ENCODE assay signal across 34 cellular contexts in the genomic region with DNA sequence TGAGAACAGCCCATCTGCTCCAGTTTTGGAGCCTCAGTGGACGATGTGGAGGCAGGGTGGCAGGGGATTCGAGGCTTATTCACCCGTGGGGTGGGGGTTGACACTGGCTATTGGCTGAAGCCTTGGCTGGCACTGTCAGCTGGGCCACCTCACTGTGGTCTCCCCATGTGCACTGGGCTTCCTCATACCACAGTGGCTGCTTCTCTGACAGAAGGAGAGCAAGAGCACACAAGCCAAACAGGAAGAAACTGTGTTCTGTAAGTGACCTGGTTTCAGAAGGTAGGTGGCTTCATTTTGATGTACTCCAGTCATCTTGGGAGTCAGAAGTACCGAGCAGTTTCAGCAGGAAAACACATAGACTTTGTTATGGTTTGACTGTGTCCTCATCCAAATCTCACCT. TPM values are rescaled to one million over a fixed set of nuclear protein-coding genes. Genes with fewer than 3 reads are reported as not detected.
"Had no signal": no experiment of that assay in that cellular context is flagged by ENCODE, and none has a peak within 500 bp of the region (broad histone marks: within the 10 kb centered on the region; RNA-seq: fewer than 3 reads in every experiment).

No MANE protein-coding gene starts in this region.

- H3K9me3 ChIP-seq: breast epithelium had no signal

- H3K27me3 Mint-ChIP-seq: activated CD4-positive, alpha-beta T cell treated with anti-CD3 and anti-CD28 coated beads, Interleukin-2, amount 10 ng/mL, durations not matched to agents 24 days and 14 days; activated naive CD8-positive, alpha-beta T cell treated with anti-CD3 and anti-CD28 coated beads for 36 hours had no signal

- H3K36me3 Mint-ChIP-seq: activated naive CD8-positive, alpha-beta T cell treated with anti-CD3 and anti-CD28 coated beads for 36 hours had no signal

- H3K27me3 ChIP-seq: breast epithelium had no signal

- H3K4me1 Mint-ChIP-seq: activated CD4-positive, alpha-beta T cell treated with anti-CD3 and anti-CD28 coated beads, Interleukin-2, amount 10 ng/mL, durations not matched to agents 24 days and 14 days; activated naive CD8-positive, alpha-beta T cell treated with anti-CD3 and anti-CD28 coated beads for 36 hours had no signal

- H3K4me3 Mint-ChIP-seq: activated CD4-positive, alpha-beta T cell treated with anti-CD3 and anti-CD28 coated beads, Interleukin-2, amount 10 ng/mL, durations not matched to agents 24 days and 14 days; activated CD8-positive, alpha-beta T cell treated with anti-CD3 and anti-CD28 coated beads, Interleukin-2, amount 10 ng/mL, durations not matched to agents 7 days and 5 days; activated naive CD8-positive, alpha-beta T cell treated with anti-CD3 and anti-CD28 coated beads for 36 hours; T-helper 2 cell treated with Interferon-gamma antibody and Interleukin-4, amounts not matched to agents 5 μg/mL and 100 μg/mL, for 36 hours had no signal

- FAIRE-seq: K562, RCC 7860, TTC549 had no signal

- H3K4me3 ChIP-seq: breast epithelium, K562 had no signal

- H3K27ac Mint-ChIP-seq: activated CD4-positive, alpha-beta T cell treated with anti-CD3 and anti-CD28 coated beads, Interleukin-2, amount 10 ng/mL, durations not matched to agents 24 days and 14 days; activated CD8-positive, alpha-beta T cell treated with anti-CD3 and anti-CD28 coated beads, Interleukin-2, amount 10 ng/mL, durations not matched to agents 7 days and 5 days; activated naive CD8-positive, alpha-beta T cell treated with anti-CD3 and anti-CD28 coated beads for 36 hours; T-helper 2 cell treated with Interferon-gamma antibody and Interleukin-4, amounts not matched to agents 5 μg/mL and 100 μg/mL, for 36 hours had no signal

- ATAC-seq: activated CD8-positive, alpha-beta T cell treated with anti-CD3 and anti-CD28 coated beads, Interleukin-2, amount 10 ng/mL, durations not matched to agents 7 days and 5 days; K562; PC-3; Right ventricle myocardium inferior; SK-N-SH treated with all-trans-retinoic acid at 6 μM for 48 hours had no signal

- H3K36me3 ChIP-seq: breast epithelium had no signal

- DNase-seq: activated CD4-positive, alpha-beta T cell treated with anti-CD3 and anti-CD28 coated beads, Interleukin-2, amount 10 ng/mL, durations not matched to agents 24 days and 14 days; activated CD4-positive, alpha-beta T cell treated with anti-CD3 and anti-CD28 coated beads, Interleukin-2, amount 50 U/mL, for 4 hours; activated CD4-positive, CD25-positive, alpha-beta regulatory T cell treated with anti-CD3 and anti-CD28 coated beads, Interleukin-2, amount 50 U/mL, for 72 hours; activated CD8-positive, alpha-beta memory T cell treated with anti-CD3 and anti-CD28 coated beads, Interleukin-2, amount 50 U/mL, for 48 hours; activated CD8-positive, alpha-beta T cell treated with anti-CD3 and anti-CD28 coated beads, Interleukin-2, amount 10 ng/mL, durations not matched to agents 7 days and 5 days; activated effector memory CD4-positive, alpha-beta T cell treated with anti-CD3 and anti-CD28 coated beads, Interleukin-2, amount 50 U/mL, for 16 hours; activated naive CD4-positive, alpha-beta T cell; activated naive CD4-positive, alpha-beta T cell treated with anti-CD3 and anti-CD28 coated beads, Interleukin-2, amount 50 U/mL, for 16 hours; activated naive CD8-positive, alpha-beta T cell treated with anti-CD3 and anti-CD28 coated beads for 36 hours; activated T-cell treated with anti-CD3 and anti-CD28 coated beads, Interleukin-2, amount 50 U/mL, for 48 hours; amniotic stem cell; aorta; cerebellar nuclear complex; NCI-H1105; NCI-H1417 treated with DMSO at 0.1 percent for 48 hours; NCI-H187 treated with DMSO at 0.1 percent for 48 hours; NCI-H2081; NCI-H2171 treated with DMSO at 0.1 percent for 48 hours; NCI-H2227 treated with DMSO at 0.1 percent for 48 hours; NCI-H446 treated with DMSO at 0.1 percent for 48 hours; NCI-H524; NCI-H69; NCI-H82; PC-3; SIG-M5 had no signal

- H3K4me1 ChIP-seq: breast epithelium had no signal

- H3K27ac ChIP-seq: breast epithelium, RWPE1 had no signal

RNA-seq across cellular contexts. Expression of gene CTNND2, which starts 24.7 kb away (rescaled TPM):
- total RNA-seq: activated CD4-positive, alpha-beta T cell treated with anti-CD3 and anti-CD28 coated beads, Interleukin-2, amount 10 ng/mL, durations not matched to agents 24 days and 14 days; activated CD8-positive, alpha-beta T cell treated with anti-CD3 and anti-CD28 coated beads, Interleukin-2, amount 10 ng/mL, durations not matched to agents 7 days and 5 days; activated naive CD8-positive, alpha-beta T cell treated with anti-CD3 and anti-CD28 coated beads for 36 hours; T-helper 1 cell treated with Interleukin-12 subunit alpha and Interleukin-12 subunit beta and Interleukin-4 antibody, amounts not matched to agents 30 ng/mL and 1 ng/mL, for 36 hours had no signal
